1 cellular context compared by ENCODE assay signal in the genomic region with DNA sequence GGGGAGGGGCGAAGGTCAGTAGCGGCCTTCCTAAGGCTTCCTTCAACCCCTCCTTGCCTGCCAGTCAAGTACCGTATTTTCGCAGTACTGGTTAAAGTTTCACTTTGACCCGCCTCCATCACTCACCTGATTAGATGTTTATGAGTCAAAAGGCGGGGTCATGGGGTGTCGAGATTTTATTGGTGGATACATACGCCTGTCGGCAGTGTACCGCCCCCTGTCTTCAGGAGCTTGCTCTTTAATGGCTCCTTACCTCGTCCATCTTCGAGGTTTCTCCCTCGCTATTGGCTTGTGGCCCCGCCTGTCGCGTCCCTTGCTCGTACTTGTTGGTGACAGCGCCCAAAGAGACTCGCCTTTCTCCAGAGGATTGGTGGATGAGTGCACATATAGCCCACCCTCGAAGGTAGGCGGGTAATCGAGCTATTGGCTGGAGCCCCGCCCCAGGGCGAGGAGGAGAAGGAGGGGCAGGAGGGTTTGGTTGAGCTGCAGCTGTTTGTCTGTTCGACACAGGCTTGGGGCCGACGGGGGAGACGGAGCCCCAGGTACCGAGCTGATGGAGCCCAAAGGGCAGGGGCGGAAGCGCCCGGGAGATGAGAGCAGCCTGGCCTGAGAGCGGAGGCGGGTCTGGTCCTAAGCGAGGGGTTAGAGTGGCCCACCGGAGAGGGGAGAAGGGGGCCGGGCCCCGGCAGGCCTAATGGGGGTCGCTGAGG.
TF ChIP-seq lines count a peak whose summit lies in the region.

A gene with protein sequence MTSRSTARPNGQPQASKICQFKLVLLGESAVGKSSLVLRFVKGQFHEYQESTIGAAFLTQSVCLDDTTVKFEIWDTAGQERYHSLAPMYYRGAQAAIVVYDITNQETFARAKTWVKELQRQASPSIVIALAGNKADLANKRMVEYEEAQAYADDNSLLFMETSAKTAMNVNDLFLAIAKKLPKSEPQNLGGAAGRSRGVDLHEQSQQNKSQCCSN (plus strand): TSS at position 481 of the 710 bp plus-strand sequence. CDS start 12,883 bp downstream, outside the sequence.

TF ChIP-seq in HepG2, 621 proteins besides CTCF, POLR2A, EP300 and RAD21 (continued from another document and continues in another):
- TF ChIP-seq, protein P1, sequence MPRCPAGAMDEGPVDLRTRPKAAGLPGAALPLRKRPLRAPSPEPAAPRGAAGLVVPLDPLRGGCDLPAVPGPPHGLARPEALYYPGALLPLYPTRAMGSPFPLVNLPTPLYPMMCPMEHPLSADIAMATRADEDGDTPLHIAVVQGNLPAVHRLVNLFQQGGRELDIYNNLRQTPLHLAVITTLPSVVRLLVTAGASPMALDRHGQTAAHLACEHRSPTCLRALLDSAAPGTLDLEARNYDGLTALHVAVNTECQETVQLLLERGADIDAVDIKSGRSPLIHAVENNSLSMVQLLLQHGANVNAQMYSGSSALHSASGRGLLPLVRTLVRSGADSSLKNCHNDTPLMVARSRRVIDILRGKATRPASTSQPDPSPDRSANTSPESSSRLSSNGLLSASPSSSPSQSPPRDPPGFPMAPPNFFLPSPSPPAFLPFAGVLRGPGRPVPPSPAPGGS (CRISPR knock-in tag; IDR thresholded peaks at IDR 0.05): 0 out of 2 replicates have a peak, but pooled peaks have one; percentile 81
- TF ChIP-seq, protein P2, sequence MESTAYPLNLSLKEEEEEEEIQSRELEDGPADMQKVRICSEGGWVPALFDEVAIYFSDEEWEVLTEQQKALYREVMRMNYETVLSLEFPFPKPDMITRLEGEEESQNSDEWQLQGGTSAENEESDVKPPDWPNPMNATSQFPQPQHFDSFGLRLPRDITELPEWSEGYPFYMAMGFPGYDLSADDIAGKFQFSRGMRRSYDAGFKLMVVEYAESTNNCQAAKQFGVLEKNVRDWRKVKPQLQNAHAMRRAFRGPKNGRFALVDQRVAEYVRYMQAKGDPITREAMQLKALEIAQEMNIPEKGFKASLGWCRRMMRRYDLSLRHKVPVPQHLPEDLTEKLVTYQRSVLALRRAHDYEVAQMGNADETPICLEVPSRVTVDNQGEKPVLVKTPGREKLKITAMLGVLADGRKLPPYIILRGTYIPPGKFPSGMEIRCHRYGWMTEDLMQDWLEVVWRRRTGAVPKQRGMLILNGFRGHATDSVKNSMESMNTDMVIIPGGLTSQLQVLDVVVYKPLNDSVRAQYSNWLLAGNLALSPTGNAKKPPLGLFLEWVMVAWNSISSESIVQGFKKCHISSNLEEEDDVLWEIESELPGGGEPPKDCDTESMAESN (CRISPR knock-in tag; conservative IDR thresholded peaks at IDR 0.05): peak; percentile 82
- TF ChIP-seq ZNF781 (CRISPR knock-in tag; IDR thresholded peaks at IDR 0.05; ENCODE audit: borderline replicate concordance, not compliant biosample characterization) (peak; percentile 91), MAFK (conservative IDR thresholded peaks at IDR 0.05 in 1 of 2, IDR thresholded peaks at IDR 0.05 in 1 of 2; ENCODE audit: low read length in 2 of 2) (no peak), NAIF1 (CRISPR knock-in tag; IDR thresholded peaks at IDR 0.05; ENCODE audit: borderline replicate concordance) (0 out of 2 replicates have a peak, but pooled peaks have one; percentile 19), ZNF543 (CRISPR knock-in tag; IDR thresholded peaks at IDR 0.05) (peak; percentile 66; the same call in 1 of the 2 replicates), SMAD3 (CRISPR knock-in tag; IDR thresholded peaks at IDR 0.05) (peak; percentile 79; the same call in 1 of the 2 replicates), ZNF562 (CRISPR knock-in tag; IDR thresholded peaks at IDR 0.05; ENCODE audit: borderline replicate concordance) (no peak), POLR2AphosphoS5 (IDR thresholded peaks at IDR 0.05; ENCODE audit: low read depth, low read length) (peak; percentile 87), ZNF367 (CRISPR knock-in tag; IDR thresholded peaks at IDR 0.05; ENCODE audit: borderline replicate concordance) (no peak), ZNF484 (CRISPR knock-in tag; IDR thresholded peaks at IDR 0.05; ENCODE audit: borderline replicate concordance, low read depth) (peak; percentile 31; the same call in 1 of the 2 replicates), RFX3 (CRISPR knock-in tag; IDR thresholded peaks at IDR 0.05) (no peak), RBM39 (IDR thresholded peaks at IDR 0.05; ENCODE audit: low read depth, low read length, poor library complexity, severe bottlenecking) (peak; percentile 85), TOE1 (CRISPR knock-in tag; IDR thresholded peaks at IDR 0.05) (no peak), NONO (IDR thresholded peaks at IDR 0.05) (no peak), NONO (CRISPR knock-in tag; conservative IDR thresholded peaks at IDR 0.05) (peak; percentile 90; the same call in 1 of the 2 replicates), RBFOX2 (IDR thresholded peaks at IDR 0.05; ENCODE audit: low read depth, low read length) (peak; percentile 86)
- TF ChIP-seq, protein P3, sequence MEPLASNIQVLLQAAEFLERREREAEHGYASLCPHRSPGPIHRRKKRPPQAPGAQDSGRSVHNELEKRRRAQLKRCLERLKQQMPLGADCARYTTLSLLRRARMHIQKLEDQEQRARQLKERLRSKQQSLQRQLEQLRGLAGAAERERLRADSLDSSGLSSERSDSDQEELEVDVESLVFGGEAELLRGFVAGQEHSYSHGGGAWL (CRISPR knock-in tag; IDR thresholded peaks at IDR 0.05): peak; percentile 79; the same call in 1 of the 2 replicates
- TF ChIP-seq, protein P4, sequence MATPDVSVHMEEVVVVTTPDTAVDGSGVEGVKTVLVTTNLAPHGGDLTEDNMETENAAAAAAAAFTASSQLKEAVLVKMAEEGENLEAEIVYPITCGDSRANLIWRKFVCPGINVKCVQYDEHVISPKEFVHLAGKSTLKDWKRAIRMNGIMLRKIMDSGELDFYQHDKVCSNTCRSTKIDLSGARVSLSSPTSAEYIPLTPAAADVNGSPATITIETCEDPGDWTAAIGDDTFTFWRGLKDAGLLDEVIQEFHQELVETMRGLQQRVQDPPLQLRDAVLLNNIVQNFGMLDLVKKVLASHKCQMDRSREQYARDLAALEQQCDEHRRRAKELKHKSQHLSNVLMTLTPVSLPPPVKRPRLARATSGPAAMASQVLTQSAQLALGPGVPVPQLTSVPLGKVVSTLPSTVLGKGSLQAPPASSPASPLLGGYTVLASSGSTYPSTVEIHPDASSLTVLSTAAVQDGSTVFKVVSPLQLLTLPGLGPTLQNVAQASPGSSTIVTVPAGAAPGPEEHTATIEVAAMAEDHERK (CRISPR knock-in tag; IDR thresholded peaks at IDR 0.05; ENCODE audit: low read depth): no peak; the same call in 1 of the 2 replicates
- TF ChIP-seq, protein P5, sequence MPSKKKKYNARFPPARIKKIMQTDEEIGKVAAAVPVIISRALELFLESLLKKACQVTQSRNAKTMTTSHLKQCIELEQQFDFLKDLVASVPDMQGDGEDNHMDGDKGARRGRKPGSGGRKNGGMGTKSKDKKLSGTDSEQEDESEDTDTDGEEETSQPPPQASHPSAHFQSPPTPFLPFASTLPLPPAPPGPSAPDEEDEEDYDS (CRISPR knock-in tag; IDR thresholded peaks at IDR 0.05): peak; percentile 93
- TF ChIP-seq, protein P6, sequence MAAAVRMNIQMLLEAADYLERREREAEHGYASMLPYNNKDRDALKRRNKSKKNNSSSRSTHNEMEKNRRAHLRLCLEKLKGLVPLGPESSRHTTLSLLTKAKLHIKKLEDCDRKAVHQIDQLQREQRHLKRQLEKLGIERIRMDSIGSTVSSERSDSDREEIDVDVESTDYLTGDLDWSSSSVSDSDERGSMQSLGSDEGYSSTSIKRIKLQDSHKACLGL (CRISPR knock-in tag; IDR thresholded peaks at IDR 0.05): peak; percentile 76
- TF ChIP-seq, protein P7, sequence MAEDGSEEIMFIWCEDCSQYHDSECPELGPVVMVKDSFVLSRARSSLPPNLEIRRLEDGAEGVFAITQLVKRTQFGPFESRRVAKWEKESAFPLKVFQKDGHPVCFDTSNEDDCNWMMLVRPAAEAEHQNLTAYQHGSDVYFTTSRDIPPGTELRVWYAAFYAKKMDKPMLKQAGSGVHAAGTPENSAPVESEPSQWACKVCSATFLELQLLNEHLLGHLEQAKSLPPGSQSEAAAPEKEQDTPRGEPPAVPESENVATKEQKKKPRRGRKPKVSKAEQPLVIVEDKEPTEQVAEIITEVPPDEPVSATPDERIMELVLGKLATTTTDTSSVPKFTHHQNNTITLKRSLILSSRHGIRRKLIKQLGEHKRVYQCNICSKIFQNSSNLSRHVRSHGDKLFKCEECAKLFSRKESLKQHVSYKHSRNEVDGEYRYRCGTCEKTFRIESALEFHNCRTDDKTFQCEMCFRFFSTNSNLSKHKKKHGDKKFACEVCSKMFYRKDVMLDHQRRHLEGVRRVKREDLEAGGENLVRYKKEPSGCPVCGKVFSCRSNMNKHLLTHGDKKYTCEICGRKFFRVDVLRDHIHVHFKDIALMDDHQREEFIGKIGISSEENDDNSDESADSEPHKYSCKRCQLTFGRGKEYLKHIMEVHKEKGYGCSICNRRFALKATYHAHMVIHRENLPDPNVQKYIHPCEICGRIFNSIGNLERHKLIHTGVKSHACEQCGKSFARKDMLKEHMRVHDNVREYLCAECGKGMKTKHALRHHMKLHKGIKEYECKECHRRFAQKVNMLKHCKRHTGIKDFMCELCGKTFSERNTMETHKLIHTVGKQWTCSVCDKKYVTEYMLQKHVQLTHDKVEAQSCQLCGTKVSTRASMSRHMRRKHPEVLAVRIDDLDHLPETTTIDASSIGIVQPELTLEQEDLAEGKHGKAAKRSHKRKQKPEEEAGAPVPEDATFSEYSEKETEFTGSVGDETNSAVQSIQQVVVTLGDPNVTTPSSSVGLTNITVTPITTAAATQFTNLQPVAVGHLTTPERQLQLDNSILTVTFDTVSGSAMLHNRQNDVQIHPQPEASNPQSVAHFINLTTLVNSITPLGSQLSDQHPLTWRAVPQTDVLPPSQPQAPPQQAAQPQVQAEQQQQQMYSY (CRISPR knock-in tag; IDR thresholded peaks at IDR 0.05): no peak
- TF ChIP-seq, protein P8, sequence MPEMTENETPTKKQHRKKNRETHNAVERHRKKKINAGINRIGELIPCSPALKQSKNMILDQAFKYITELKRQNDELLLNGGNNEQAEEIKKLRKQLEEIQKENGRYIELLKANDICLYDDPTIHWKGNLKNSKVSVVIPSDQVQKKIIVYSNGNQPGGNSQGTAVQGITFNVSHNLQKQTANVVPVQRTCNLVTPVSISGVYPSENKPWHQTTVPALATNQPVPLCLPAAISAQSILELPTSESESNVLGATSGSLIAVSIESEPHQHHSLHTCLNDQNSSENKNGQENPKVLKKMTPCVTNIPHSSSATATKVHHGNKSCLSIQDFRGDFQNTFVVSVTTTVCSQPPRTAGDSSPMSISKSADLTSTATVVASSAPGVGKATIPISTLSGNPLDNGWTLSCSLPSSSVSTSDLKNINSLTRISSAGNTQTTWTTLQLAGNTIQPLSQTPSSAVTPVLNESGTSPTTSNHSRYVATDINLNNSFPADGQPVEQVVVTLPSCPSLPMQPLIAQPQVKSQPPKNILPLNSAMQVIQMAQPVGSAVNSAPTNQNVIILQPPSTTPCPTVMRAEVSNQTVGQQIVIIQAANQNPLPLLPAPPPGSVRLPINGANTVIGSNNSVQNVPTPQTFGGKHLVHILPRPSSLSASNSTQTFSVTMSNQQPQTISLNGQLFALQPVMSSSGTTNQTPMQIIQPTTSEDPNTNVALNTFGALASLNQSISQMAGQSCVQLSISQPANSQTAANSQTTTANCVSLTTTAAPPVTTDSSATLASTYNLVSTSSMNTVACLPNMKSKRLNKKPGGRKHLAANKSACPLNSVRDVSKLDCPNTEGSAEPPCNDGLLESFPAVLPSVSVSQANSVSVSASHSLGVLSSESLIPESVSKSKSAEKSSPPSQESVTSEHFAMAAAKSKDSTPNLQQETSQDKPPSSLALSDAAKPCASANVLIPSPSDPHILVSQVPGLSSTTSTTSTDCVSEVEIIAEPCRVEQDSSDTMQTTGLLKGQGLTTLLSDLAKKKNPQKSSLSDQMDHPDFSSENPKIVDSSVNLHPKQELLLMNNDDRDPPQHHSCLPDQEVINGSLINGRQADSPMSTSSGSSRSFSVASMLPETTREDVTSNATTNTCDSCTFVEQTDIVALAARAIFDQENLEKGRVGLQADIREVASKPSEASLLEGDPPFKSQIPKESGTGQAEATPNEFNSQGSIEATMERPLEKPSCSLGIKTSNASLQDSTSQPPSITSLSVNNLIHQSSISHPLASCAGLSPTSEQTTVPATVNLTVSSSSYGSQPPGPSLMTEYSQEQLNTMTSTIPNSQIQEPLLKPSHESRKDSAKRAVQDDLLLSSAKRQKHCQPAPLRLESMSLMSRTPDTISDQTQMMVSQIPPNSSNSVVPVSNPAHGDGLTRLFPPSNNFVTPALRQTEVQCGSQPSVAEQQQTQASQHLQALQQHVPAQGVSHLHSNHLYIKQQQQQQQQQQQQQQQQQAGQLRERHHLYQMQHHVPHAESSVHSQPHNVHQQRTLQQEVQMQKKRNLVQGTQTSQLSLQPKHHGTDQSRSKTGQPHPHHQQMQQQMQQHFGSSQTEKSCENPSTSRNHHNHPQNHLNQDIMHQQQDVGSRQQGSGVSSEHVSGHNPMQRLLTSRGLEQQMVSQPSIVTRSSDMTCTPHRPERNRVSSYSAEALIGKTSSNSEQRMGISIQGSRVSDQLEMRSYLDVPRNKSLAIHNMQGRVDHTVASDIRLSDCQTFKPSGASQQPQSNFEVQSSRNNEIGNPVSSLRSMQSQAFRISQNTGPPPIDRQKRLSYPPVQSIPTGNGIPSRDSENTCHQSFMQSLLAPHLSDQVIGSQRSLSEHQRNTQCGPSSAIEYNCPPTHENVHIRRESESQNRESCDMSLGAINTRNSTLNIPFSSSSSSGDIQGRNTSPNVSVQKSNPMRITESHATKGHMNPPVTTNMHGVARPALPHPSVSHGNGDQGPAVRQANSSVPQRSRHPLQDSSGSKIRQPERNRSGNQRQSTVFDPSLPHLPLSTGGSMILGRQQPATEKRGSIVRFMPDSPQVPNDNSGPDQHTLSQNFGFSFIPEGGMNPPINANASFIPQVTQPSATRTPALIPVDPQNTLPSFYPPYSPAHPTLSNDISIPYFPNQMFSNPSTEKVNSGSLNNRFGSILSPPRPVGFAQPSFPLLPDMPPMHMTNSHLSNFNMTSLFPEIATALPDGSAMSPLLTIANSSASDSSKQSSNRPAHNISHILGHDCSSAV (CRISPR knock-in tag; IDR thresholded peaks at IDR 0.05; ENCODE audit: borderline replicate concordance): no peak
- TF ChIP-seq, protein P9, sequence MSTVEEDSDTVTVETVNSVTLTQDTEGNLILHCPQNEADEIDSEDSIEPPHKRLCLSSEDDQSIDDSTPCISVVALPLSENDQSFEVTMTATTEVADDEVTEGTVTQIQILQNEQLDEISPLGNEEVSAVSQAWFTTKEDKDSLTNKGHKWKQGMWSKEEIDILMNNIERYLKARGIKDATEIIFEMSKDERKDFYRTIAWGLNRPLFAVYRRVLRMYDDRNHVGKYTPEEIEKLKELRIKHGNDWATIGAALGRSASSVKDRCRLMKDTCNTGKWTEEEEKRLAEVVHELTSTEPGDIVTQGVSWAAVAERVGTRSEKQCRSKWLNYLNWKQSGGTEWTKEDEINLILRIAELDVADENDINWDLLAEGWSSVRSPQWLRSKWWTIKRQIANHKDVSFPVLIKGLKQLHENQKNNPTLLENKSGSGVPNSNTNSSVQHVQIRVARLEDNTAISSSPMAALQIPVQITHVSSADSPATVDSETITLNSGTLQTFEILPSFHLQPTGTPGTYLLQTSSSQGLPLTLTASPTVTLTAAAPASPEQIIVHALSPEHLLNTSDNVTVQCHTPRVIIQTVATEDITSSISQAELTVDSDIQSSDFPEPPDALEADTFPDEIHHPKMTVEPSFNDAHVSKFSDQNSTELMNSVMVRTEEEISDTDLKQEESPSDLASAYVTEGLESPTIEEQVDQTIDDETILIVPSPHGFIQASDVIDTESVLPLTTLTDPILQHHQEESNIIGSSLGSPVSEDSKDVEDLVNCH (CRISPR knock-in tag; IDR thresholded peaks at IDR 0.05): no peak
